ENCODE assay signal across 8 cellular contexts in the genomic region with DNA sequence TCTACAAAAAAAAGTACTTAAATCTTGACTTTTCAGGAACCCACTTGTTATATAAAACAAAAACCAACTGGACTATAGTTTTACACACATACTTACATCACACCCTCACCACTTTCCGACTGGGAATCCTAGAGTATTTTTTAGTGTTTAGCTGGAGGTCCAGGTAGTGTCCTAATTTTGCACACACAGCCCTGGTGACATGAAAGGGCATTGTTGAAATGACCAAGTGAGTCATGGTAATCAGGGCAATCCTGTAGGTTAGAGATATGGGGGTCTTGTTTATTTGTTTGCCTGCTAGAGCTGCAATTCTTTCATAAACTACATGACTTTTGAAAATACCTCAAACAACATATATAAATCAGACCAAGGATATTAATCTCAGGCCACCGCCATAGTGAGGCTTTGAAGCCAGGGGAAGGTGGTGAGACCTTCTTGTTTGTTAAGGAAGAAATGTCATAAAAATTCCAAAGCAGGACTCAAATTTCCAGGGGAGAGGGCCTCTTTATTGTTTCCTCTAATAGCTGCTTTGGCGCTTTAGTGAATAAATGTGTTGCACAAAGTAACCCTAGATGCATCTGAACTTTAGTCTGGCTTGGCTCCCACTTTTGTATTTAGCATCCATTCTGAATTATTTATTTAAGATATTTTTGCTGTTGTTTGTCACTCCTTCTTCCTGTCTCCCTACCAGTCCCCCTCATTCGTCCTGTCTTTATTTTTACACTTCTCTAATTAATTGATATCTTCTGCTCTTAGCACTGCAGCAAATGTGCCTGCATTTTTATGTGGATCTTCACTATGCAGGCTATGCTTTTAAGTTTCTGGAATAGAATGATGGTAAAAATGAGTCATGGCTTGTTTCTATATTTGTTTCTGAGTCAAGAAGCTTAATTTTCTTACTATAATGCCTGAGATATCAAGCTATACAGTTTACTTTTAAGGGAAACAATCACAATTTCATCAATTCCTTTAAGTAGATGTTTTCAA.
DNase-seq lines count a peak whose midpoint lies in the region; ATAC-seq, FAIRE-seq and TF ChIP-seq lines count a peak whose summit lies in the region.
"Had no signal": no experiment of that assay in that cellular context is flagged by ENCODE, and none has a peak within 500 bp of the region (broad histone marks: within the 10 kb centered on the region; RNA-seq: fewer than 3 reads in every experiment).

No MANE protein-coding gene starts in this region.

- TF ChIP-seq CTCF in activated B cell treated with CpG ODN at 0.5 μM for 24 hours (IDR thresholded peaks at IDR 0.05) = no peak

- no peaks in the 10 kb centered on the region for H3K27me3 ChIP-seq in iPS-20b (ENCODE audit: insufficient read depth, low read length)

- peaks cover 79% of the 10 kb centered on the region for H3K4me1 Mint-ChIP-seq in activated B cell treated with CpG ODN at 0.5 μM for 24 hours
- peaks cover 24% of the 10 kb centered on the region for H3K4me1 Mint-ChIP-seq in activated naive CD4-positive, alpha-beta T cell treated with anti-CD3 and anti-CD28 coated beads, Interleukin-2, amount 10 ng/mL, durations not matched to agents 7 days and 5 days

- H3K27me3 Mint-ChIP-seq in activated B cell treated with CpG ODN at 0.5 μM for 24 hours = no peaks in the 10 kb centered on the region
- H3K27me3 Mint-ChIP-seq in activated naive CD4-positive, alpha-beta T cell treated with anti-CD3 and anti-CD28 coated beads, Interleukin-2, amount 10 ng/mL, durations not matched to agents 7 days and 5 days = no peaks in the 10 kb centered on the region

- H3K36me3 Mint-ChIP-seq in activated B cell treated with CpG ODN at 0.5 μM for 24 hours (ENCODE audit: low read depth) = peaks cover 2% of the 10 kb centered on the region
- H3K36me3 Mint-ChIP-seq in activated naive CD4-positive, alpha-beta T cell treated with anti-CD3 and anti-CD28 coated beads, Interleukin-2, amount 10 ng/mL, durations not matched to agents 7 days and 5 days = no peaks in the 10 kb centered on the region

- H3K9me3 Mint-ChIP-seq in activated B cell treated with CpG ODN at 0.5 μM for 24 hours = no peaks in the 10 kb centered on the region
- H3K9me3 Mint-ChIP-seq in activated naive CD4-positive, alpha-beta T cell treated with anti-CD3 and anti-CD28 coated beads, Interleukin-2, amount 10 ng/mL, durations not matched to agents 7 days and 5 days = no peaks in the 10 kb centered on the region

- H3K9ac ChIP-seq in iPS-20b (ENCODE audit: low read depth, low read length) = peak overlapping the region; percentile 13; the same call in 1 of the 2 replicates

- H3K4me1 ChIP-seq in iPS-20b (ENCODE audit: insufficient read depth, low read length) = peaks cover 64% of the 10 kb centered on the region

- H3K4me3 Mint-ChIP-seq in activated B cell treated with CpG ODN at 0.5 μM for 24 hours = peak overlapping the region; percentile 28
- H3K4me3 Mint-ChIP-seq in activated naive CD4-positive, alpha-beta T cell treated with anti-CD3 and anti-CD28 coated beads, Interleukin-2, amount 10 ng/mL, durations not matched to agents 7 days and 5 days = no peak overlapping the region

- peak; percentile 4 for FAIRE-seq in HTR-8/SVneo (lab: Jason Lieb, UNC)

- DNase-seq in HTR-8/SVneo (ENCODE audit: insufficient read length, low spot score) (no peak), activated B cell treated with CpG ODN at 0.5 μM for 24 hours (no peak), stromal cell of bone marrow (ENCODE audit: low read depth) (peak; percentile 56), NCI-H2029 (lab: John Stamatoyannopoulos, UW) (no peak)
- DNase-seq in activated naive CD4-positive, alpha-beta T cell treated with anti-CD3 and anti-CD28 coated beads, Interleukin-2, amount 10 ng/mL, durations not matched to agents 7 days and 5 days = no peak
- DNase-seq: NCI-H187 treated with DMSO at 0.1 percent for 48 hours had no signal

- CTCF ChIA-PET in activated B cell treated with CpG ODN at 0.5 μM for 24 hours (lab: Charles Lee) = interaction anchor here (0.6 to 9.4 kb wide), 34 partner anchors 10 to 594 kb away, joined by 3 to 135 read pairs (median 6); a partner anchor contains a TSS
- CTCF ChIA-PET in activated naive CD4-positive, alpha-beta T cell treated with anti-CD3 and anti-CD28 coated beads, Interleukin-2, amount 10 ng/mL, durations not matched to agents 7 days and 5 days (lab: Charles Lee) = interaction anchor here (0.5 to 9.3 kb wide), 28 partner anchors 10 to 595 kb away, joined by 3 to 149 read pairs (median 4); no protein-coding TSS in a partner anchor

- POLR2A ChIA-PET in activated B cell treated with CpG ODN at 0.5 μM for 24 hours (lab: Charles Lee) = interaction anchor here (0.8 to 13.6 kb wide), 35 partner anchors 10 to 594 kb away, joined by 3 to 522 read pairs (median 11); a partner anchor contains a TSS

- H3K27ac Mint-ChIP-seq in activated B cell treated with CpG ODN at 0.5 μM for 24 hours = peak overlapping the region; percentile 90
- H3K27ac Mint-ChIP-seq in activated naive CD4-positive, alpha-beta T cell treated with anti-CD3 and anti-CD28 coated beads, Interleukin-2, amount 10 ng/mL, durations not matched to agents 7 days and 5 days = no peak overlapping the region

- H3K4me3 ChIP-seq in iPS-20b (ENCODE audit: low read length) = no peak overlapping the region

- no peak overlapping the region for H3K27ac ChIP-seq in iPS-20b (ENCODE audit: low read length)

- ATAC-seq in activated B cell treated with CpG ODN at 0.5 μM for 24 hours (ENCODE audit: low read depth) = peak; percentile 25
- no peak for ATAC-seq in HG02588 (IDR thresholded peaks at IDR 0.05; ENCODE audit: unreplicated experiment)

- no peaks in the 10 kb centered on the region for H3K9me3 ChIP-seq in iPS-20b (ENCODE audit: insufficient read depth, low read depth, low read length)

- H3K36me3 ChIP-seq in iPS-20b (ENCODE audit: insufficient read depth, low read depth, low read length) = no peaks in the 10 kb centered on the region

- intact Hi-C loops in activated B cell treated with CpG ODN at 0.5 μM for 24 hours (cut with micrococcal nuclease) = loop anchor here (1.0 to 5.0 kb wide), 7 partner anchors 33 to 857 kb away; no protein-coding TSS in a partner anchor
